In genomic region chr17:4738136-4739121, GRCh38 we compare ENCODE assay signal across 1 cellular context.
TF ChIP-seq lines count a peak whose summit lies in the region.

No MANE protein-coding gene starts in this region.

TF ChIP-seq in WTC11, 78 proteins besides CTCF, POLR2A, EP300 and RAD21 (continued from another document):
- no peak for TF ChIP-seq ARID4B (CRISPR knock-in tag; IDR thresholded peaks at IDR 0.05; ENCODE audit: borderline replicate concordance)
